Comparison of ENCODE assay signal across 8 cellular contexts in genomic region chr6:134436950-134437349, GRCh38.
DNase-seq lines count a peak whose midpoint lies in the region; ATAC-seq, FAIRE-seq and TF ChIP-seq lines count a peak whose summit lies in the region.
"Had no signal": no experiment of that assay in that cellular context is flagged by ENCODE, and none has a peak within 500 bp of the region (broad histone marks: within the 10 kb centered on the region; RNA-seq: fewer than 3 reads in every experiment).

No MANE protein-coding gene starts in this region.

- FAIRE-seq in small intestine (lab: Jason Lieb, UNC) (no peak), D721Med (lab: Jason Lieb, UNC) (no peak)

- intact Hi-C loops in dorsolateral prefrontal cortex (cut with DNase I) = loop anchor here (2.0 to 5.0 kb wide), 3 partner anchors 128 to 265 kb away; no protein-coding TSS in a partner anchor

- no peaks in the 10 kb centered on the region for H3K9me3 ChIP-seq in small intestine (ENCODE audit: control insufficient read depth, low read depth)

- no peaks in the 10 kb centered on the region for H3K4me1 ChIP-seq in small intestine (ENCODE audit: control insufficient read depth in 2 of 2, insufficient read depth in 1 of 2, low read depth in 1 of 2, low read length in 1 of 2)

- ATAC-seq in GM19395 (IDR thresholded peaks at IDR 0.05; ENCODE audit: unreplicated experiment) (peak; percentile 37), HG02840 (IDR thresholded peaks at IDR 0.05; ENCODE audit: low FRiP score, unreplicated experiment) (no peak)

- 0 to 59% (median 35%) methylated on average over 1 of the region's 1 CpG for WGBS in small intestine, 3 donors

- H3K27ac ChIP-seq in dorsolateral prefrontal cortex (peak overlapping the region; percentile 22 to 98 (median 89)), small intestine (ENCODE audit: low read depth in 1 of 2, low read length in 1 of 2) (peak overlapping the region in 1 of 2 donors; percentile 71)

- H3K27me3 ChIP-seq in dorsolateral prefrontal cortex (no peaks in the 10 kb centered on the region), small intestine (ENCODE audit: control insufficient read depth in 2 of 2, insufficient read depth in 2 of 2, low read length in 2 of 2) (no peaks in the 10 kb centered on the region)

- peak in 1 of 56 donors; percentile 5 for TF ChIP-seq CTCF in dorsolateral prefrontal cortex (IDR thresholded peaks at IDR 0.05 in 54 of 56, conservative IDR thresholded peaks at IDR 0.05 in 2 of 56; ENCODE audit: low read depth in 1 of 56, partially characterized antibody in 56 of 56)
- TF ChIP-seq CTCF in D721Med (IDR thresholded peaks at IDR 0.05; ENCODE audit: insufficient read depth, missing control alignments) = no peak

- peak overlapping the region in 10 of 59 donors; percentile 1 to 37 (median 14) for H3K4me3 ChIP-seq in dorsolateral prefrontal cortex
- no peak overlapping the region for H3K4me3 ChIP-seq in small intestine (ENCODE audit: low read depth in 1 of 2, low read length in 2 of 2)

- DNase-seq in NOMO-1 treated with DMSO at 0.1 percent for 48 hours (lab: John Stamatoyannopoulos, UW; ENCODE audit: unreplicated experiment) (peak; percentile 80), dorsolateral prefrontal cortex (no peak), small intestine (peak; percentile 19), D721Med (ENCODE audit: insufficient read length, low spot score) (no peak), NCI-H2227 (lab: John Stamatoyannopoulos, UW; ENCODE audit: unreplicated experiment) (no peak)
- DNase-seq: glutamatergic neuron had no signal

- no peaks in the 10 kb centered on the region for H3K36me3 ChIP-seq in small intestine (ENCODE audit: control insufficient read depth in 2 of 2, insufficient read depth in 2 of 2, low read length in 2 of 2)

Comparison
In these comparisons a context has a peak if more than half of its experiments do, and no peak if none do; other contexts are left out.
1. DNase-seq: peak in NOMO-1 treated with DMSO at 0.1 percent for 48 hours (single experiment) and small intestine (single experiment); none in dorsolateral prefrontal cortex (0 of 10), D721Med (single experiment) and NCI-H2227 (single experiment).